Comparison of ENCODE assay signal across 2 cellular contexts in genomic region chr7:47351233-47352154, GRCh38.
TF ChIP-seq lines count a peak whose summit lies in the region.

No MANE protein-coding gene starts in this region.

TF ChIP-seq in IMR-90, 13 proteins besides CTCF, POLR2A, EP300 and RAD21:
- no peak for TF ChIP-seq MXI1 (IDR thresholded peaks at IDR 0.05; ENCODE audit: borderline replicate concordance, low read depth, low read length)
- no peak for TF ChIP-seq BHLHE40 (IDR thresholded peaks at IDR 0.05; ENCODE audit: low read depth, low read length)
- TF ChIP-seq MAZ (IDR thresholded peaks at IDR 0.05; ENCODE audit: borderline replicate concordance, low read depth, low read length): no peak
- no peak for TF ChIP-seq ELK1 (IDR thresholded peaks at IDR 0.05; ENCODE audit: borderline replicate concordance, low read depth, low read length)
- no peak for TF ChIP-seq USF2 (IDR thresholded peaks at IDR 0.05; ENCODE audit: low read depth, low read length)
- no peak for TF ChIP-seq FOS (IDR thresholded peaks at IDR 0.05; ENCODE audit: low read depth, low read length)
- TF ChIP-seq RCOR1 (IDR thresholded peaks at IDR 0.05; ENCODE audit: insufficient replicate concordance, low read length): no peak
- no peak for TF ChIP-seq NFE2L2 (IDR thresholded peaks at IDR 0.05; ENCODE audit: low read depth, low read length)
- no peak for TF ChIP-seq CEBPB (IDR thresholded peaks at IDR 0.05; ENCODE audit: low read depth, low read length)
- TF ChIP-seq RFX5 (IDR thresholded peaks at IDR 0.05; ENCODE audit: low read depth, low read length): no peak
- no peak for TF ChIP-seq MAFK (IDR thresholded peaks at IDR 0.05; ENCODE audit: low read depth, low read length)
- no peak for TF ChIP-seq CHD1 (IDR thresholded peaks at IDR 0.05; ENCODE audit: low read depth, low read length)

TF ChIP-seq in H1, 55 proteins besides CTCF, POLR2A, EP300 and RAD21:
- TF ChIP-seq CTBP2 (IDR thresholded peaks at IDR 0.05; ENCODE audit: borderline replicate concordance, insufficient read depth, insufficient read length, low read length) (no peak), GABPA (IDR thresholded peaks at IDR 0.05; ENCODE audit: borderline replicate concordance, insufficient read depth, low read length) (no peak), EZH2 (IDR thresholded peaks at IDR 0.05; ENCODE audit: low read depth, low read length, severe bottlenecking) (no peak), KDM4A (IDR thresholded peaks at IDR 0.05; ENCODE audit: low read depth, low read length, severe bottlenecking) (no peak), MAX (IDR thresholded peaks at IDR 0.05) (no peak), CREB1 (IDR thresholded peaks at IDR 0.05) (no peak), ATF2 (IDR thresholded peaks at IDR 0.05; ENCODE audit: low read length) (no peak), SIN3A (conservative IDR thresholded peaks at IDR 0.05 in 1 of 2, IDR thresholded peaks at IDR 0.05 in 1 of 2; ENCODE audit: low read depth in 1 of 2, low read length in 2 of 2) (no peak), SRF (IDR thresholded peaks at IDR 0.05; ENCODE audit: low read depth, low read length) (no peak), CHD2 (IDR thresholded peaks at IDR 0.05; ENCODE audit: low read length) (no peak), FOSL1 (IDR thresholded peaks at IDR 0.05; ENCODE audit: insufficient read depth, low read depth, low read length) (no peak), TAF1 (IDR thresholded peaks at IDR 0.05; ENCODE audit: low read depth, low read length) (no peak), SUZ12 (IDR thresholded peaks at IDR 0.05; ENCODE audit: low read length) (no peak), CHD7 (IDR thresholded peaks at IDR 0.05; ENCODE audit: insufficient replicate concordance, low read length) (no peak)
